In genomic region chr11:1392111-1392510, GRCh38 we compare ENCODE assay signal across 24 cellular contexts. TPM values are rescaled to one million over a fixed set of nuclear protein-coding genes. Genes with fewer than 3 reads are reported as not detected.
A peak's percentile ranks its signal among the peaks of the same experiment; 100 is the strongest.
DNase-seq lines count a peak whose midpoint lies in the region; ATAC-seq, FAIRE-seq and TF ChIP-seq lines count a peak whose summit lies in the region.
"Had no signal": no experiment of that assay in that cellular context is flagged by ENCODE, and none has a peak within 500 bp of the region (broad histone marks: within the 10 kb centered on the region; RNA-seq: fewer than 3 reads in every experiment).

No MANE protein-coding gene starts in this region.

- peaks cover 15% of the 10 kb centered on the region for H3K27me3 Mint-ChIP-seq in H9 (ENCODE audit: low read depth)
- H3K27me3 Mint-ChIP-seq in activated naive CD4-positive, alpha-beta T cell treated with anti-CD3 and anti-CD28 coated beads for 36 hours (ENCODE audit: low read depth): peaks cover 21% of the 10 kb centered on the region

- H3K9me2 ChIP-seq in OCI-LY7 (ENCODE audit: insufficient read depth, low read length): no peaks in the 10 kb centered on the region

- no peak overlapping the region for H3K56ac ChIP-seq in H9 (ENCODE audit: insufficient read length, low read depth, low read length)

- no peak overlapping the region for H4K8ac ChIP-seq in H9 (replicated peaks; ENCODE audit: insufficient read length, low read depth, low read length)

- H3K79me1 ChIP-seq in H9 (ENCODE audit: insufficient read depth, low read depth, low read length, poor library complexity, severe bottlenecking): peaks cover 3% of the 10 kb centered on the region

- H3K14ac ChIP-seq in H9 (ENCODE audit: insufficient read depth, low read length): no peak overlapping the region

- POLR2A ChIA-PET in OCI-LY7 (lab: Charles Lee): no interaction called here

- H2BK5ac ChIP-seq in H9 (ENCODE audit: insufficient read length, low read length): no peak overlapping the region

- H3K79me2 ChIP-seq in H9 (ENCODE audit: insufficient read depth, low read length) (peaks cover 25% of the 10 kb centered on the region; the same call in 1 of the 2 replicates), OCI-LY7 (ENCODE audit: insufficient read depth, low read depth, low read length) (no peaks in the 10 kb centered on the region)

- H3K27me3 ChIP-seq in H9 (ENCODE audit: insufficient read depth, low read length) (no peaks in the 10 kb centered on the region; the same call in 1 of the 2 replicates), pancreas (no peaks in the 10 kb centered on the region)

- H3K9me3 Mint-ChIP-seq in H9: peaks cover 0 to 4% of the 10 kb centered on the region in 2 experiments; a peak in 3 of 5 replicates
- no peaks in the 10 kb centered on the region for H3K9me3 Mint-ChIP-seq in activated naive CD4-positive, alpha-beta T cell treated with anti-CD3 and anti-CD28 coated beads for 36 hours
- H3K9me3 Mint-ChIP-seq: activated naive CD4-positive, alpha-beta T cell treated with anti-CD3 and anti-CD28 coated beads, Interleukin-2, amount 10 ng/mL, durations not matched to agents 7 days and 5 days; memory B cell had no signal

- no peak overlapping the region for H2BK12ac ChIP-seq in H9 (ENCODE audit: insufficient read length, low read depth, low read length)

- BruUV-seq in OCI-LY7 (replicated peaks; lab: Mats Ljungman, UMichigan): no TSS peak

- no peak overlapping the region for H3K23ac ChIP-seq in H9 (ENCODE audit: insufficient read length, low read depth, low read length)

- H2AFZ ChIP-seq in H9 (ENCODE audit: low read length): no peak overlapping the region
- H2AFZ ChIP-seq in OCI-LY7 (ENCODE audit: low read length): no peak overlapping the region

- peaks cover 5 to 15% (median 12%) of the 10 kb centered on the region in 3 experiments; a peak in 5 of 7 replicates for H3K36me3 Mint-ChIP-seq in H9 (ENCODE audit: insufficient read depth in 1 of 3, low read depth in 3 of 3)
- no peaks in the 10 kb centered on the region for H3K36me3 Mint-ChIP-seq in activated naive CD4-positive, alpha-beta T cell treated with anti-CD3 and anti-CD28 coated beads for 36 hours (ENCODE audit: low read depth)
- H3K36me3 Mint-ChIP-seq: activated naive CD4-positive, alpha-beta T cell treated with anti-CD3 and anti-CD28 coated beads, Interleukin-2, amount 10 ng/mL, durations not matched to agents 7 days and 5 days; CD4-positive, CD25-positive, alpha-beta regulatory T cell; memory B cell had no signal

- H3K4me3 Mint-ChIP-seq in H9: peak overlapping the region; percentile 73 to 89; a peak in 4 of 5 replicates
- H3K4me3 Mint-ChIP-seq in activated naive CD4-positive, alpha-beta T cell treated with anti-CD3 and anti-CD28 coated beads for 36 hours: no peak overlapping the region
- H3K4me3 Mint-ChIP-seq: activated naive CD4-positive, alpha-beta T cell treated with anti-CD3 and anti-CD28 coated beads, Interleukin-2, amount 10 ng/mL, durations not matched to agents 7 days and 5 days; memory B cell had no signal

- peaks cover 14% of the 10 kb centered on the region for H3K23me2 ChIP-seq in H9 (ENCODE audit: insufficient read length, low read depth, low read length, poor library complexity, severe bottlenecking)

- no peak overlapping the region for H4K91ac ChIP-seq in H9 (ENCODE audit: insufficient read length, low read depth, low read length)

- H3K36me3 ChIP-seq in pancreas (no peaks in the 10 kb centered on the region), OCI-LY7 (ENCODE audit: insufficient read depth, low read length) (no peaks in the 10 kb centered on the region)
- H3K36me3 ChIP-seq: right lobe of liver, thyroid gland had no signal

- no peak overlapping the region for H2BK20ac ChIP-seq in H9 (ENCODE audit: low read depth, low read length, poor library complexity, severe bottlenecking)

- H3K4me1 ChIP-seq in H9 (ENCODE audit: insufficient read depth, low read length) (no peaks in the 10 kb centered on the region), pancreas (peaks cover 0 to 5% (median 5%) of the 10 kb centered on the region in 3 donors), OCI-LY7 (ENCODE audit: insufficient read depth, low read length, poor library complexity, severe bottlenecking) (no peaks in the 10 kb centered on the region)

- WGBS in H9 (ENCODE audit: extremely low coverage, insufficient read length, low lambda C conversion rate): no CpG with 5 or more reads among the region's 12 CpGs
- 14 to 16% methylated on average over 12 of the region's 12 CpGs for WGBS in pancreas, 2 donors

- TF ChIP-seq CTCF in H9 (conservative IDR thresholded peaks at IDR 0.05) (no peak), pancreas (IDR thresholded peaks at IDR 0.05) (no peak), OCI-LY7 (conservative IDR thresholded peaks at IDR 0.05; ENCODE audit: low read length) (no peak)

- intact Hi-C loops in pancreas (cut with DNase I): no loop called here
- intact Hi-C loops in activated naive CD4-positive, alpha-beta T cell treated with anti-CD3 and anti-CD28 coated beads for 36 hours (cut with micrococcal nuclease): no loop called here
- intact Hi-C loops in OCI-LY7 (cut with micrococcal nuclease; ENCODE audit: unreplicated experiment): no loop called here

- no peaks in the 10 kb centered on the region for H3K9me3 ChIP-seq in H9 (ENCODE audit: control insufficient read depth, low read depth, low read length)
- H3K9me3 ChIP-seq in pancreas: no peaks in the 10 kb centered on the region
- no peaks in the 10 kb centered on the region for H3K9me3 ChIP-seq in OCI-LY7 (ENCODE audit: low read length)
- H3K9me3 ChIP-seq: right lobe of liver, thyroid gland had no signal

- no peak overlapping the region for H4K5ac ChIP-seq in H9 (ENCODE audit: insufficient read length, low read depth, low read length)

- H3K4me2 ChIP-seq in H9 (ENCODE audit: insufficient read depth, insufficient read length, low read length) (no peak overlapping the region), OCI-LY7 (ENCODE audit: low read length) (no peak overlapping the region)

- H3K27ac ChIP-seq in H9 (ENCODE audit: insufficient read length, low read depth, low read length) (no peak overlapping the region), cingulate gyrus (ENCODE audit: low read depth, low read length) (peak overlapping the region; percentile 39), pancreas (peak overlapping the region; percentile 39 to 74 (median 62)), OCI-LY7 (ENCODE audit: low read depth, low read length, poor library complexity, severe bottlenecking) (no peak overlapping the region)
- H3K27ac ChIP-seq: right lobe of liver, thyroid gland had no signal

- no peak overlapping the region for H3K18ac ChIP-seq in H9 (ENCODE audit: insufficient read length, low read depth, low read length)

- DNase-seq in H9: no peak
- DNase-seq in NCI-H2029 (lab: John Stamatoyannopoulos, UW): peak; percentile 9
- DNase-seq in pancreas: peak in 5 of 6 donors; percentile 82 to 93 (median 87)
- DNase-seq in activated naive CD4-positive, alpha-beta T cell treated with anti-CD3 and anti-CD28 coated beads for 36 hours: no peak
- DNase-seq in OCI-LY7 (ENCODE audit: low spot score): no peak
- DNase-seq: activated CD4-positive, alpha-beta T cell treated with anti-CD3 and anti-CD28 coated beads for 4 hours; activated naive CD4-positive, alpha-beta T cell treated with anti-CD3 and anti-CD28 coated beads, Interleukin-2, amount 10 ng/mL, durations not matched to agents 7 days and 5 days; activated T-cell treated with anti-CD3 and anti-CD28 coated beads, Interleukin-2, amount 50 U/mL, for 48 hours; CD4-positive, CD25-positive, alpha-beta regulatory T cell; KG1; left colon; MM.1S; NCI-H526; right lobe of liver; stimulated activated CD4-positive, alpha-beta T cell treated with anti-CD3 and anti-CD28 coated beads, Interleukin-12 subunit alpha, Interleukin-12 subunit beta, amount 100 ng/mL, for 4 hours; stimulated activated CD4-positive, alpha-beta T cell treated with anti-CD3 and anti-CD28 coated beads, Interleukin-4, amount 100 ng/mL, for 4 hours; stimulated activated naive CD4-positive, alpha-beta T cell treated with Interleukin-2 at 50 U/mL for 16 hours; T-helper 2 cell; thyroid gland had no signal

- H3K9ac ChIP-seq in H9 (ENCODE audit: extremely low read depth, insufficient read length, low read length): no peak overlapping the region

- no peak for FAIRE-seq in pancreas (lab: Jason Lieb, UNC)
- FAIRE-seq: G401.6 had no signal

- H4K20me1 ChIP-seq in H9 (ENCODE audit: control insufficient read depth, insufficient read depth, insufficient read length) (peaks cover 2% of the 10 kb centered on the region), OCI-LY7 (ENCODE audit: insufficient read depth, low read length) (no peaks in the 10 kb centered on the region)

- H3K4me3 ChIP-seq in pancreas: peak overlapping the region in 2 of 4 donors; percentile 50 to 55
- no peak overlapping the region for H3K4me3 ChIP-seq in OCI-LY7 (ENCODE audit: low read depth, low read length, poor library complexity, severe bottlenecking)
- H3K4me3 ChIP-seq: right lobe of liver, thyroid gland had no signal

- H2BK15ac ChIP-seq in H9 (ENCODE audit: low read depth, low read length): no peak overlapping the region

- H2AK5ac ChIP-seq in H9 (ENCODE audit: insufficient read length, low read length): no peak overlapping the region

- peaks cover 15 to 17% of the 10 kb centered on the region in 2 experiments for H3K4me1 Mint-ChIP-seq in H9
- peaks cover 1% of the 10 kb centered on the region for H3K4me1 Mint-ChIP-seq in activated naive CD4-positive, alpha-beta T cell treated with anti-CD3 and anti-CD28 coated beads for 36 hours (ENCODE audit: low read depth)

- CTCF ChIA-PET in activated naive CD4-positive, alpha-beta T cell treated with anti-CD3 and anti-CD28 coated beads for 36 hours (lab: Charles Lee): no interaction called here
- CTCF ChIA-PET in OCI-LY7 (lab: Charles Lee; ENCODE audit: unreplicated experiment): no interaction called here

- no peak overlapping the region for H3K4ac ChIP-seq in H9 (ENCODE audit: low read depth, low read length)

- no peak overlapping the region for H2BK120ac ChIP-seq in H9 (ENCODE audit: low read depth, low read length, poor library complexity, severe bottlenecking)

- ATAC-seq in pancreas (peak; percentile 30 to 58 (median 46)), GM19463 (IDR thresholded peaks at IDR 0.05; ENCODE audit: unreplicated experiment) (no peak)
- ATAC-seq: left colon, right lobe of liver had no signal

- H3K27ac Mint-ChIP-seq in H9: no peak overlapping the region
- H3K27ac Mint-ChIP-seq in activated naive CD4-positive, alpha-beta T cell treated with anti-CD3 and anti-CD28 coated beads for 36 hours: no peak overlapping the region
- H3K27ac Mint-ChIP-seq: activated naive CD4-positive, alpha-beta T cell treated with anti-CD3 and anti-CD28 coated beads, Interleukin-2, amount 10 ng/mL, durations not matched to agents 7 days and 5 days; CD4-positive, CD25-positive, alpha-beta regulatory T cell; memory B cell had no signal

- H3T11ph ChIP-seq in H9 (ENCODE audit: low read length): no peak overlapping the region

RNA-seq across cellular contexts. Expression of gene BRSK2, which starts 2.4 kb away (rescaled TPM):
- total RNA-seq in H9 (2021) (24.2 and 28.4 TPM in 2 replicates), pancreas (10 to 100 TPM; 44.2 to 77.6 (median 62.0) TPM), OCI-LY7 (2022) (not detected in 2 replicates)
- 100 to 1,000 TPM in 1 of 2 donors, 10 to 100 TPM in 1; 77.0 to 215 TPM for polyA plus RNA-seq in pancreas
- total RNA-seq in activated naive CD4-positive, alpha-beta T cell treated with anti-CD3 and anti-CD28 coated beads for 36 hours: under 1 TPM; 0.17 to 0.44 TPM
- not detected in 2 replicates for total RNA-seq in OCI-LY7 (2014; rRNA removed; shearing (Covaris generic))
- total RNA-seq: RPMI7951 had no signal

Comparison
In these comparisons a context has a peak if more than half of its experiments do, and no peak if none do; other contexts are left out.
1. DNase-seq: peak in NCI-H2029 (single experiment) and pancreas (5 of 6); none in H9 (single experiment), activated naive CD4-positive, alpha-beta T cell treated with anti-CD3 and anti-CD28 coated beads for 36 hours (single experiment) and OCI-LY7 (single experiment).
2. H3K27ac ChIP-seq: peak in cingulate gyrus (single experiment) and pancreas (4 of 4); none in H9 (single experiment) and OCI-LY7 (single experiment).
3. RNA of gene BRSK2, which starts 2.4 kb away (total RNA-seq): 44.2 to 77.6 TPM in pancreas and 24.2 to 28.4 TPM in H9; 0.17 to 0.44 TPM in activated naive CD4-positive, alpha-beta T cell treated with anti-CD3 and anti-CD28 coated beads for 36 hours and not detected in OCI-LY7; every median in the first group is over 10 times any median in the second.